3 cellular contexts compared by ENCODE assay signal in the genomic region with DNA sequence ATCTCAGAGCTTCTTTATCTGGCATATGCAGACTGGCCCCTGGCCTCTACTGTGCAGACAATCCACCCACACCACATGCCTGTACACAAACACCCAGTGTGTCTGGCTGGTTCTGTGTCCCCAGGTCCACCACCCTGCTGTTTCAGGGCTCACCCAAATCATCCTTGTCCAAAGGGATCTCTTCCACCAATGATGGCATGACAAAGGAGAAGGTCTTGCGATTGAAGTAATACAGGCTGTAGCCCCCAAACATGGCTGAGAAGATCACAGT.
TF ChIP-seq lines count a peak whose summit lies in the region.

No MANE protein-coding gene starts in this region.

TF ChIP-seq in SK-N-SH, 30 proteins besides CTCF, POLR2A, EP300 and RAD21 (continued from another document):
- TF ChIP-seq REST (IDR thresholded peaks at IDR 0.05; ENCODE audit: low read depth, low read length) (no peak), EZH2phosphoT487 (IDR thresholded peaks at IDR 0.05; ENCODE audit: borderline replicate concordance, low read depth) (no peak), JUND (IDR thresholded peaks at IDR 0.05) (no peak), TAF1 (IDR thresholded peaks at IDR 0.05; ENCODE audit: borderline replicate concordance, low read depth, low read length) (no peak), YY1 (IDR thresholded peaks at IDR 0.05; ENCODE audit: low read depth) (no peak), CHD2 (IDR thresholded peaks at IDR 0.05; ENCODE audit: low read length, partially characterized antibody) (no peak), MXI1 (IDR thresholded peaks at IDR 0.05; ENCODE audit: low read depth, low read length) (no peak)
- TF ChIP-seq, protein P1, sequence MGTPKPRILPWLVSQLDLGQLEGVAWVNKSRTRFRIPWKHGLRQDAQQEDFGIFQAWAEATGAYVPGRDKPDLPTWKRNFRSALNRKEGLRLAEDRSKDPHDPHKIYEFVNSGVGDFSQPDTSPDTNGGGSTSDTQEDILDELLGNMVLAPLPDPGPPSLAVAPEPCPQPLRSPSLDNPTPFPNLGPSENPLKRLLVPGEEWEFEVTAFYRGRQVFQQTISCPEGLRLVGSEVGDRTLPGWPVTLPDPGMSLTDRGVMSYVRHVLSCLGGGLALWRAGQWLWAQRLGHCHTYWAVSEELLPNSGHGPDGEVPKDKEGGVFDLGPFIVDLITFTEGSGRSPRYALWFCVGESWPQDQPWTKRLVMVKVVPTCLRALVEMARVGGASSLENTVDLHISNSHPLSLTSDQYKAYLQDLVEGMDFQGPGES (IDR thresholded peaks at IDR 0.05; ENCODE audit: low read depth, low read length): no peak

TF ChIP-seq in SK-N-SH treated with all-trans-retinoic acid at 6 μM for 48 hours, 23 proteins besides CTCF, POLR2A, EP300 and RAD21 (continued from another document):
- no peak for TF ChIP-seq CSRNP3 (CRISPR knock-in tag; IDR thresholded peaks at IDR 0.05)
- no peak for TF ChIP-seq OSR1 (CRISPR knock-in tag; IDR thresholded peaks at IDR 0.05)
- TF ChIP-seq ISL1 (CRISPR knock-in tag; IDR thresholded peaks at IDR 0.05): no peak
- no peak for TF ChIP-seq TCF4 (CRISPR knock-in tag; IDR thresholded peaks at IDR 0.05; ENCODE audit: borderline replicate concordance)
- no peak for TF ChIP-seq TOX (CRISPR knock-in tag; IDR thresholded peaks at IDR 0.05; ENCODE audit: borderline replicate concordance)
- no peak for TF ChIP-seq ZC3H10 (CRISPR knock-in tag; IDR thresholded peaks at IDR 0.05)
- TF ChIP-seq ARNTL (CRISPR knock-in tag; IDR thresholded peaks at IDR 0.05; ENCODE audit: borderline replicate concordance, low read depth): no peak
- TF ChIP-seq PATZ1 (CRISPR knock-in tag; IDR thresholded peaks at IDR 0.05; ENCODE audit: borderline replicate concordance): no peak
- TF ChIP-seq TSHZ2 (CRISPR knock-in tag; IDR thresholded peaks at IDR 0.05): no peak
- no peak for TF ChIP-seq CSDC2 (CRISPR knock-in tag; IDR thresholded peaks at IDR 0.05)
- TF ChIP-seq RARB (CRISPR knock-in tag; IDR thresholded peaks at IDR 0.05): no peak
- no peak for TF ChIP-seq ZFP3 (CRISPR knock-in tag; IDR thresholded peaks at IDR 0.05)
- no peak for TF ChIP-seq ZNF70 (CRISPR knock-in tag; IDR thresholded peaks at IDR 0.05)
- TF ChIP-seq PPARA (CRISPR knock-in tag; IDR thresholded peaks at IDR 0.05; ENCODE audit: borderline replicate concordance): no peak
- TF ChIP-seq BACH2 (CRISPR knock-in tag; IDR thresholded peaks at IDR 0.05; ENCODE audit: borderline replicate concordance): no peak
TF ChIP-seq in SK-N-SH treated with all-trans-retinoic acid at 6 μM for 48 hours: peak in this region for 0.

TF ChIP-seq in WTC11, 78 proteins besides CTCF, POLR2A, EP300 and RAD21:
- TF ChIP-seq FOXP4 (CRISPR knock-in tag; IDR thresholded peaks at IDR 0.05) (no peak), E2F4 (CRISPR knock-in tag; IDR thresholded peaks at IDR 0.05; ENCODE audit: borderline replicate concordance, low read depth) (no peak), ATF1 (CRISPR knock-in tag; IDR thresholded peaks at IDR 0.05) (no peak), ERG (CRISPR knock-in tag; IDR thresholded peaks at IDR 0.05) (no peak)
